Comparison of ENCODE assay signal across 8 cellular contexts in genomic region chr2:215435261-215435808, GRCh38. TPM values are rescaled to one million over a fixed set of nuclear protein-coding genes. Genes with fewer than 3 reads are reported as not detected.
DNase-seq lines count a peak whose midpoint lies in the region; ATAC-seq and TF ChIP-seq lines count a peak whose summit lies in the region.

No MANE protein-coding gene starts in this region.

- CTCF ChIA-PET in CD4-positive, alpha-beta T cell (lab: Charles Lee) = no interaction called here

- H3K4me1 Mint-ChIP-seq in CD4-positive, alpha-beta T cell (ENCODE audit: low read depth) = peaks cover 23% of the 10 kb centered on the region
- H3K4me1 Mint-ChIP-seq in activated naive CD8-positive, alpha-beta T cell treated with anti-CD3 and anti-CD28 coated beads, Interleukin-2, amount 10 ng/mL, durations not matched to agents 7 days and 5 days = peaks cover 20% of the 10 kb centered on the region

- H3K27ac ChIP-seq in CD4-positive, alpha-beta T cell (ENCODE audit: low read depth, low read length) = no peak overlapping the region
- H3K27ac ChIP-seq in HUES6 (ENCODE audit: low read depth, low read length) (no peak overlapping the region; the same call in 1 of the 2 replicates), skin epidermis (peak overlapping the region in 19 of 21 experiments; percentile 28 to 88 (median 74))

- H3K4me3 ChIP-seq in HUES6 (ENCODE audit: low read depth, low read length) = peak overlapping the region; percentile 67
- H3K4me3 ChIP-seq in iPS-11a (ENCODE audit: low read depth, low read length) = peak overlapping the region; percentile 77
- H3K4me3 ChIP-seq in skin epidermis = peak overlapping the region; percentile 31 to 48 (median 44)

- peak overlapping the region; percentile 59 for H3K4me3 Mint-ChIP-seq in CD4-positive, alpha-beta T cell
- peak overlapping the region; percentile 75 for H3K4me3 Mint-ChIP-seq in activated naive CD8-positive, alpha-beta T cell treated with anti-CD3 and anti-CD28 coated beads, Interleukin-2, amount 10 ng/mL, durations not matched to agents 7 days and 5 days

- peak overlapping the region; percentile 76 for H3K9ac ChIP-seq in HUES6 (ENCODE audit: low read length)

- TF ChIP-seq CTCF in CD4-positive, alpha-beta T cell (IDR thresholded peaks at IDR 0.05) = no peak

- intact Hi-C loops in CD4-positive, alpha-beta T cell (cut with DNase I, micrococcal nuclease) = no loop called here

- peaks cover 93% of the 10 kb centered on the region for H3K27me3 Mint-ChIP-seq in CD4-positive, alpha-beta T cell
- H3K27me3 Mint-ChIP-seq in activated naive CD8-positive, alpha-beta T cell treated with anti-CD3 and anti-CD28 coated beads, Interleukin-2, amount 10 ng/mL, durations not matched to agents 7 days and 5 days = peaks cover 87% of the 10 kb centered on the region

- H3K9me3 Mint-ChIP-seq in CD4-positive, alpha-beta T cell = no peaks in the 10 kb centered on the region
- H3K9me3 Mint-ChIP-seq in activated naive CD8-positive, alpha-beta T cell treated with anti-CD3 and anti-CD28 coated beads, Interleukin-2, amount 10 ng/mL, durations not matched to agents 7 days and 5 days = no peaks in the 10 kb centered on the region

- no peak for DNase-seq in CD4-positive, alpha-beta T cell
- no peak for DNase-seq in activated naive CD8-positive, alpha-beta T cell treated with anti-CD3 and anti-CD28 coated beads, Interleukin-2, amount 10 ng/mL, durations not matched to agents 7 days and 5 days
- DNase-seq in NCI-H226 (no peak), superior temporal gyrus (ENCODE audit: extremely low spot score) (no peak)

- no peak for ATAC-seq in CD4-positive, alpha-beta T cell (ENCODE audit: poor library complexity)
- peak; percentile 25 for ATAC-seq in GM19467 (IDR thresholded peaks at IDR 0.05; ENCODE audit: unreplicated experiment)
- ATAC-seq in activated naive CD8-positive, alpha-beta T cell treated with anti-CD3 and anti-CD28 coated beads, Interleukin-2, amount 10 ng/mL, durations not matched to agents 7 days and 5 days (ENCODE audit: low read depth) = peak; percentile 40

- peaks cover 29% of the 10 kb centered on the region for H3K36me3 ChIP-seq in HUES6 (ENCODE audit: control insufficient read depth, insufficient read depth, low read length)

- peaks cover 94% of the 10 kb centered on the region for H3K27me3 ChIP-seq in CD4-positive, alpha-beta T cell (ENCODE audit: control insufficient read depth, insufficient read depth, low read length)
- no peaks in the 10 kb centered on the region for H3K27me3 ChIP-seq in HUES6 (ENCODE audit: control insufficient read depth, insufficient read depth, low read length)

- no peak overlapping the region for H3K27ac Mint-ChIP-seq in CD4-positive, alpha-beta T cell
- H3K27ac Mint-ChIP-seq in activated naive CD8-positive, alpha-beta T cell treated with anti-CD3 and anti-CD28 coated beads, Interleukin-2, amount 10 ng/mL, durations not matched to agents 7 days and 5 days = no peak overlapping the region

- no peaks in the 10 kb centered on the region for H3K9me3 ChIP-seq in CD4-positive, alpha-beta T cell (ENCODE audit: control insufficient read depth, low read length)
- H3K9me3 ChIP-seq in HUES6 (ENCODE audit: control insufficient read depth, insufficient read depth, low read depth, low read length) = no peaks in the 10 kb centered on the region

- no peaks in the 10 kb centered on the region for H3K36me3 Mint-ChIP-seq in CD4-positive, alpha-beta T cell (ENCODE audit: low read depth)
- no peaks in the 10 kb centered on the region for H3K36me3 Mint-ChIP-seq in activated naive CD8-positive, alpha-beta T cell treated with anti-CD3 and anti-CD28 coated beads, Interleukin-2, amount 10 ng/mL, durations not matched to agents 7 days and 5 days

- peaks cover 14% of the 10 kb centered on the region for H3K4me1 ChIP-seq in HUES6 (ENCODE audit: control insufficient read depth, insufficient read depth, low read length)

- POLR2A ChIA-PET in CD4-positive, alpha-beta T cell (lab: Charles Lee) = no interaction called here
- POLR2A ChIA-PET in activated naive CD8-positive, alpha-beta T cell treated with anti-CD3 and anti-CD28 coated beads, Interleukin-2, amount 10 ng/mL, durations not matched to agents 7 days and 5 days (lab: Charles Lee) = no interaction called here

RNA-seq across cellular contexts. Expression of gene FN1, which starts 0.5 kb away (rescaled TPM):
- under 1 TPM; 0.41 to 0.61 TPM for total RNA-seq in CD4-positive, alpha-beta T cell
- total RNA-seq in activated naive CD8-positive, alpha-beta T cell treated with anti-CD3 and anti-CD28 coated beads, Interleukin-2, amount 10 ng/mL, durations not matched to agents 7 days and 5 days = under 1 TPM; 0.53 to 0.71 TPM

Comparison
In these comparisons a context has a peak if more than half of its experiments do, and no peak if none do; other contexts are left out.
1. H3K27ac ChIP-seq: peak in skin epidermis (19 of 21); none in CD4-positive, alpha-beta T cell (single experiment) and HUES6 (single experiment).
2. Peak in every context shown above with its lines, with median percentiles within 50 percentile points of each other: H3K4me3 ChIP-seq.